In the genomic region with DNA sequence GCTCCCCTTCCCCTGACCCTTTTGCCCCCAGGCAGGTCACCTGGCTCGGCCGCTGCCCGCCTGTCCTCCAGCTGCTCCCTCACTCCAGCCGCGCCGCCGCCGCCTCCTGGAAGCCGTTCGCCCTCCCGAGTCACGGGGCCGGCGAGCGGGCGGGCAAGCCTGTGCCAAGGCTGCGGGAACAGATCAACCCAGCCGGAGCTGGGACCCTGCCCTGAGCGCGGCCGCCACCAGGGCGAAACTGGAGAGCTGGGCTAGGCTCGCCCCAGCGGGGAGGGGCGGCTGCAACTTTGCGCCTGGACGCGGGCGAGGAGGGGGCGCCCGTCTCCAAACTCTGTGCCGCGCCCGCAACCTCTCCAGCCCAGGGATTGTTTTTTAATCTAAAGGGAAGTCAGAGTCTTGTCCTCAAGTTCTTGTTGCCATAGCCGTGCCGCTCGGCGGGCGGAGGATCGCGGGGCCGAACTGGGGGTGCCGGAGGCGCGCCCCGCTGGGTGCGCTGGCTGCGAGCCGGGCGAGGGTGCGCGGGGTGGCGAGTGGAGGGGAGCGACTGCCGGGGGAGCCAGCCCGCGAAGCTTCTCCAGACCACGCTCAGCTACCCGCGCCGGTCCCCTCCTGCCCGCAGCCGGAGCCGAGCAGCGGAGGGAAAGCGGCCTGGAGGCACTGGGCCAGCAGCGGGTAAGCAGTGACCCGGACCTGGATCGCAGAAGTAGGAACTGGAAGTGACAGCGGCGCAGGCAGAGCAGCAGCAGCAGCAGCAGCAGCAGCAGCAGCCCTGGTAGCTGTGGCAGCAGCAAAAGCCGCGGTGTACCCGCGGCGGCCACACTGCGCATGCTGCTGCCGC, we compare ENCODE assay signal across 8 cellular contexts. TPM values are rescaled to one million over a fixed set of nuclear protein-coding genes. Genes with fewer than 3 reads are reported as not detected.
DNase-seq lines count a peak whose midpoint lies in the region; ATAC-seq, FAIRE-seq and TF ChIP-seq lines count a peak whose summit lies in the region.

No MANE protein-coding gene starts in this region.

- DNase-seq in EL (peak; percentile 61), SJSA1 (ENCODE audit: low read depth in 1 of 2, low spot score in 2 of 2) (peak; percentile 64 to 66), left ventricle myocardium inferior (peak; percentile 72), posterior vena cava (ENCODE audit: low spot score) (peak; percentile 89), D721Med (ENCODE audit: insufficient read length, low spot score) (no peak)

- H3K36me3 ChIP-seq in HUES48 (ENCODE audit: control insufficient read depth, insufficient read depth, low read length) (no peaks in the 10 kb centered on the region), SJSA1 (no peaks in the 10 kb centered on the region), left ventricle myocardium inferior (no peaks in the 10 kb centered on the region)

- 0 to 32% (median 1%) methylated on average over 16 to 77 of the region's 78 CpGs for WGBS in adipose tissue, 3 donors

- peaks cover 21% of the 10 kb centered on the region for H3K27me3 ChIP-seq in HUES48 (ENCODE audit: control insufficient read depth, insufficient read depth, low read length)
- H3K27me3 ChIP-seq in SJSA1 (replicated peaks) = no peaks in the 10 kb centered on the region
- H3K27me3 ChIP-seq in left ventricle myocardium inferior (ENCODE audit: low read depth) = no peaks in the 10 kb centered on the region

- intact Hi-C loops in left ventricle myocardium inferior (cut with micrococcal nuclease) (no loop called here), posterior vena cava (cut with DNase I) (loop anchor here (2.0 to 10.0 kb wide), 3 partner anchors 59 to 1077 kb away; no protein-coding TSS in a partner anchor)

- no peak for FAIRE-seq in D721Med (lab: Jason Lieb, UNC)

- peak overlapping the region; percentile 33; the same call in 1 of the 2 replicates for H3K9ac ChIP-seq in HUES48 (ENCODE audit: low read depth, low read length)

- peak; percentile 47 for TF ChIP-seq CTCF in left ventricle myocardium inferior (IDR thresholded peaks at IDR 0.05; ENCODE audit: borderline replicate concordance)
- no peak for TF ChIP-seq CTCF in D721Med (IDR thresholded peaks at IDR 0.05; ENCODE audit: insufficient read depth, missing control alignments)

- H3K27ac ChIP-seq in HUES48 (ENCODE audit: low read depth, low read length) (peak overlapping the region; percentile 5), SJSA1 (peak overlapping the region; percentile 69), adipose tissue (ENCODE audit: low read depth, low read length) (peak overlapping the region; percentile 42), left ventricle myocardium inferior (replicated peaks) (peak overlapping the region; percentile 95)

- peak; percentile 80 for ATAC-seq in GM21515 (IDR thresholded peaks at IDR 0.05; ENCODE audit: unreplicated experiment)

- H3K9me3 ChIP-seq in HUES48 (ENCODE audit: control insufficient read depth, insufficient read depth, low read length) = no peaks in the 10 kb centered on the region
- no peaks in the 10 kb centered on the region for H3K9me3 ChIP-seq in SJSA1 (replicated peaks)
- no peaks in the 10 kb centered on the region for H3K9me3 ChIP-seq in left ventricle myocardium inferior (replicated peaks)

- H3K4me1 ChIP-seq in HUES48 (ENCODE audit: control insufficient read depth, insufficient read depth, low read length) (peaks cover 20% of the 10 kb centered on the region), SJSA1 (replicated peaks) (peaks cover 22% of the 10 kb centered on the region), left ventricle myocardium inferior (peaks cover 25% of the 10 kb centered on the region)

- peak overlapping the region; percentile 75 for H3K4me3 ChIP-seq in HUES48 (ENCODE audit: low read depth, low read length)
- peak overlapping the region; percentile 69 for H3K4me3 ChIP-seq in SJSA1
- peak overlapping the region; percentile 79 for H3K4me3 ChIP-seq in left ventricle myocardium inferior

RNA-seq across cellular contexts. Expression of gene ARHGEF6, which starts 13.4 kb away (rescaled TPM):
- total RNA-seq in SJSA1 (2014; rRNA removed; shearing (Covaris generic)) = 10.8 and 19.2 TPM in 2 replicates
- 10 to 100 TPM in 2 of 3 donors, 1 to 10 TPM in 1; 2.7 to 46.5 (median 19.7) TPM for polyA plus RNA-seq in adipose tissue
- 54.9 TPM for total RNA-seq in left ventricle myocardium inferior
- total RNA-seq in posterior vena cava = 10 to 100 TPM; 14.2 to 17.7 TPM

Comparison
In these comparisons a context has a peak if more than half of its experiments do, and no peak if none do; other contexts are left out.
1. H3K27ac ChIP-seq: peak in every context shown above with its lines; median percentile 95 in left ventricle myocardium inferior; 69 in SJSA1; 42 in adipose tissue; 5 in HUES48.